Comparison of ENCODE assay signal across 24 cellular contexts in genomic region chr13:98983182-98983581, GRCh38.
"Had no signal": no experiment of that assay in that cellular context is flagged by ENCODE, and none has a peak within 500 bp of the region (broad histone marks: within the 10 kb centered on the region; RNA-seq: fewer than 3 reads in every experiment).

No MANE protein-coding gene starts in this region.

- DNase-seq: activated B cell treated with CpG ODN at 0.5 μM for 24 hours; activated CD4-positive, alpha-beta T cell treated with anti-CD3 and anti-CD28 coated beads, Interleukin-2, amount 10 ng/mL, durations not matched to agents 24 days and 14 days; activated CD8-positive, alpha-beta memory T cell treated with anti-CD3 and anti-CD28 coated beads, Interleukin-2, amount 50 U/mL, for 4 hours; effector memory CD8-positive, alpha-beta T cell; foreskin keratinocyte; glutamatergic neuron; hippocampal formation; left cardiac atrium; mesenchymal stem cell; mucosa of descending colon; naive B cell; stimulated activated CD4-positive, alpha-beta T cell treated with anti-CD3 and anti-CD28 coated beads, Interleukin-4, amount 100 ng/mL, for 24 hours; testis; upper lobe of right lung had no signal

- H3K9me3 Mint-ChIP-seq: activated B cell treated with CpG ODN at 0.5 μM for 24 hours; activated T-helper 1 cell treated with anti-CD3 and anti-CD28 coated beads, Interleukin-12 subunit alpha, Interleukin-12 subunit beta, Interleukin-2, Interleukin-4 antibody, amounts not matched to agents 30 ng/mL and 10 ng/mL and 1 ng/mL, durations not matched to agents 14 hours and 24 hours and 36 hours; effector memory CD8-positive, alpha-beta T cell; stimulated activated memory B cell treated with anti-CD40 and anti-IgM and Interleukin-4, amounts not matched to agents 10 μg/mL and 1 μg/mL and 100 μg/mL, for 72 hours; T-helper 2 cell treated with Interferon-gamma antibody and Interleukin-4, amounts not matched to agents 5 μg/mL and 100 μg/mL, for 36 hours had no signal

- ATAC-seq: effector memory CD8-positive, alpha-beta T cell; foreskin keratinocyte; left cardiac atrium; mucosa of descending colon; sciatic nerve; stimulated activated memory B cell treated with anti-CD40 and anti-IgM and Interleukin-4, amounts not matched to agents 10 μg/mL and 1 μg/mL and 100 μg/mL, for 72 hours; upper lobe of right lung had no signal

- H3K9me3 ChIP-seq: mucosa of descending colon, neutrophil, testis, upper lobe of right lung had no signal

- H3K4me3 Mint-ChIP-seq: activated B cell treated with CpG ODN at 0.5 μM for 24 hours; activated CD4-positive, alpha-beta T cell treated with anti-CD3 and anti-CD28 coated beads, Interleukin-2, amount 10 ng/mL, durations not matched to agents 24 days and 14 days; activated T-helper 1 cell treated with anti-CD3 and anti-CD28 coated beads, Interleukin-12 subunit alpha, Interleukin-12 subunit beta, Interleukin-2, Interleukin-4 antibody, amounts not matched to agents 30 ng/mL and 10 ng/mL and 1 ng/mL, durations not matched to agents 14 hours and 24 hours and 36 hours; effector memory CD8-positive, alpha-beta T cell; naive B cell; stimulated activated memory B cell treated with anti-CD40 and anti-IgM and Interleukin-4, amounts not matched to agents 10 μg/mL and 1 μg/mL and 100 μg/mL, for 72 hours; T-helper 2 cell treated with Interferon-gamma antibody and Interleukin-4, amounts not matched to agents 5 μg/mL and 100 μg/mL, for 36 hours had no signal

- H3K36me3 Mint-ChIP-seq: stimulated activated memory B cell treated with anti-CD40 and anti-IgM and Interleukin-4, amounts not matched to agents 10 μg/mL and 1 μg/mL and 100 μg/mL, for 72 hours had no signal

- H3K4me3 ChIP-seq: mucosa of descending colon, SK-N-MC, smooth muscle cell, testis, upper lobe of right lung had no signal

- H3K4me1 Mint-ChIP-seq: activated B cell treated with CpG ODN at 0.5 μM for 24 hours had no signal

- H3K27ac Mint-ChIP-seq: activated B cell treated with CpG ODN at 0.5 μM for 24 hours; activated CD4-positive, alpha-beta T cell treated with anti-CD3 and anti-CD28 coated beads, Interleukin-2, amount 10 ng/mL, durations not matched to agents 24 days and 14 days; activated T-helper 1 cell treated with anti-CD3 and anti-CD28 coated beads, Interleukin-12 subunit alpha, Interleukin-12 subunit beta, Interleukin-2, Interleukin-4 antibody, amounts not matched to agents 30 ng/mL and 10 ng/mL and 1 ng/mL, durations not matched to agents 14 hours and 24 hours and 36 hours; naive B cell; stimulated activated memory B cell treated with anti-CD40 and anti-IgM and Interleukin-4, amounts not matched to agents 10 μg/mL and 1 μg/mL and 100 μg/mL, for 72 hours; T-helper 2 cell treated with Interferon-gamma antibody and Interleukin-4, amounts not matched to agents 5 μg/mL and 100 μg/mL, for 36 hours had no signal

- H3K27me3 Mint-ChIP-seq: activated B cell treated with CpG ODN at 0.5 μM for 24 hours; activated CD4-positive, alpha-beta T cell treated with anti-CD3 and anti-CD28 coated beads, Interleukin-2, amount 10 ng/mL, durations not matched to agents 24 days and 14 days; effector memory CD8-positive, alpha-beta T cell; naive B cell; stimulated activated memory B cell treated with anti-CD40 and anti-IgM and Interleukin-4, amounts not matched to agents 10 μg/mL and 1 μg/mL and 100 μg/mL, for 72 hours had no signal

- FAIRE-seq: astrocyte, islet of Langerhans, TTC549 had no signal

- H3K27me3 ChIP-seq: foreskin keratinocyte, testis, upper lobe of right lung had no signal

- H3K27ac ChIP-seq: foreskin keratinocyte, neutrophil, SK-N-MC, testis, upper lobe of right lung had no signal

- H3K36me3 ChIP-seq: neutrophil, upper lobe of right lung had no signal
